29 cellular contexts compared by ENCODE assay signal in the genomic region with DNA sequence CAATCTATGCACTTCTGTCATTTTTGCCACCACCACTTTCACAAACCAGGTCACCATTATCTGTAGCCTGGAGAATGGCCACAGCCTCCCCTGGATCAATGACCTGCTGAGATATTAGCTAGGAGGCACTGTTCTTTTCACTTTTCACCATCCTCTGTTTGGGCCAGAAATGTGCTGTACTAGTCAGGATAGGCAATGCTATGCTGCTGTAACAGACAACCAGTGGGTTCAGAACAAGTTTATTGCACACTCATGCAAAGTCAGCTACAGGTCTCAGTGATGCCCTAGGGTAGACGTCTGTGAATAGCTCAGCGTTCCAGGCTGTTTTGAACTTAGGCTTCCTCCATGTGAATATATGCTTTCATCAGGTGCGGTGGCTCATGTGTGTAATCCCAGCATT.
"Had no signal": no experiment of that assay in that cellular context is flagged by ENCODE, and none has a peak within 500 bp of the region (broad histone marks: within the 10 kb centered on the region; RNA-seq: fewer than 3 reads in every experiment).

No MANE protein-coding gene starts in this region.

- DNase-seq: stimulated activated CD4-positive, alpha-beta T cell treated with anti-CD3 and anti-CD28 coated beads, Interleukin-2, amount 100 ng/mL, for 48 hours; stimulated activated CD4-positive, alpha-beta T cell treated with anti-CD3 and anti-CD28 coated beads, Interleukin-4, amount 100 ng/mL, for 1 hour; stimulated activated CD4-positive, alpha-beta T cell treated with anti-CD3 and anti-CD28 coated beads, Interleukin-4, amount 100 ng/mL, for 24 hours; stimulated activated CD4-positive, alpha-beta T cell treated with anti-CD3 and anti-CD28 coated beads, Interleukin-4, amount 100 ng/mL, for 4 hours; stimulated activated CD8-positive, alpha-beta memory T cell treated with anti-CD3 and anti-CD28 coated beads, Interleukin-4, amount 100 ng/mL, for 48 hours; stimulated activated naive B cell treated with anti-CD40 and anti-IgM and Interleukin-4, amounts not matched to agents 10 μg/mL and 1 μg/mL and 100 μg/mL, for 72 hours; stimulated activated naive CD4-positive, alpha-beta T cell; stimulated activated naive CD4-positive, alpha-beta T cell treated with Interleukin-2 at 50 U/mL for 16 hours; stimulated activated naive CD8-positive, alpha-beta T cell treated with anti-CD3 and anti-CD28 coated beads, Interleukin-15, amount 100 ng/mL, for 72 hours; stimulated activated naive CD8-positive, alpha-beta T cell treated with anti-CD3 and anti-CD28 coated beads, Interleukin-15, Interleukin-2, amounts not matched to agents 100 U/mL and 50 U/mL, for 24 hours; stomach; substantia nigra; testis; thyroid gland; tibial artery; transverse colon; trophoblast cell; upper lobe of left lung; upper lobe of right lung; uterus had no signal

- H3K9me3 Mint-ChIP-seq: stimulated activated naive CD8-positive, alpha-beta T cell treated with anti-CD3 and anti-CD28 coated beads, Interleukin-15, Interleukin-2, amounts not matched to agents 100 ng/mL and 50 ng/mL, for 24 hours; type B pancreatic cell had no signal

- H3K27ac ChIP-seq: stomach, suprapubic skin, testis, thoracic aorta, thyroid gland, tibial artery, tibial nerve, transverse colon, upper lobe of left lung, upper lobe of right lung, uterus, vagina had no signal

- H3K4me1 ChIP-seq: suprapubic skin, testis, thyroid gland, tibial artery, tibial nerve, transverse colon, upper lobe of left lung, upper lobe of right lung, uterus, vagina had no signal

- ATAC-seq: stimulated activated effector memory CD8-positive, alpha-beta T cell treated with anti-CD3 and anti-CD28 coated beads, Interleukin-12 subunit alpha, Interleukin-12 subunit beta, amount 100 ng/mL, for 72 hours; stimulated activated memory B cell treated with anti-CD40 and anti-IgM and Interleukin-4, amounts not matched to agents 10 μg/mL and 1 μg/mL and 100 μg/mL, for 72 hours; stimulated activated naive B cell treated with anti-CD40 and anti-IgM and Interleukin-4, amounts not matched to agents 10 μg/mL and 1 μg/mL and 100 μg/mL, for 72 hours; stimulated activated naive CD8-positive, alpha-beta T cell treated with anti-CD3 and anti-CD28 coated beads, Interleukin-15, amount 100 ng/mL, for 72 hours; stimulated activated naive CD8-positive, alpha-beta T cell treated with anti-CD3 and anti-CD28 coated beads, Interleukin-15, Interleukin-2, amounts not matched to agents 100 U/mL and 50 U/mL, for 24 hours; upper lobe of right lung had no signal

- H3K4me3 Mint-ChIP-seq: stimulated activated effector memory CD8-positive, alpha-beta T cell treated with anti-CD3 and anti-CD28 coated beads, Interleukin-12 subunit alpha, Interleukin-12 subunit beta, amount 100 ng/mL, for 72 hours; stimulated activated memory B cell treated with anti-CD40 and anti-IgM and Interleukin-4, amounts not matched to agents 10 μg/mL and 1 μg/mL and 100 μg/mL, for 72 hours; stimulated activated naive B cell treated with anti-CD40 and anti-IgM and Interleukin-4, amounts not matched to agents 10 μg/mL and 1 μg/mL and 100 μg/mL, for 72 hours; stimulated activated naive CD8-positive, alpha-beta T cell treated with anti-CD3 and anti-CD28 coated beads, Interleukin-15, amount 100 ng/mL, for 72 hours; stimulated activated naive CD8-positive, alpha-beta T cell treated with anti-CD3 and anti-CD28 coated beads, Interleukin-15, Interleukin-2, amounts not matched to agents 100 ng/mL and 50 ng/mL, for 24 hours; type B pancreatic cell had no signal

- H3K4me3 ChIP-seq: stomach, suprapubic skin, testis, thoracic aorta, thyroid gland, tibial artery, tibial nerve, transverse colon, upper lobe of left lung, upper lobe of right lung, uterus, vagina had no signal

- H3K27ac Mint-ChIP-seq: stimulated activated effector memory CD8-positive, alpha-beta T cell treated with anti-CD3 and anti-CD28 coated beads, Interleukin-12 subunit alpha, Interleukin-12 subunit beta, amount 100 ng/mL, for 72 hours; stimulated activated memory B cell treated with anti-CD40 and anti-IgM and Interleukin-4, amounts not matched to agents 10 μg/mL and 1 μg/mL and 100 μg/mL, for 72 hours; stimulated activated naive B cell treated with anti-CD40 and anti-IgM and Interleukin-4, amounts not matched to agents 10 μg/mL and 1 μg/mL and 100 μg/mL, for 72 hours; stimulated activated naive CD8-positive, alpha-beta T cell treated with anti-CD3 and anti-CD28 coated beads, Interleukin-15, amount 100 ng/mL, for 72 hours; stimulated activated naive CD8-positive, alpha-beta T cell treated with anti-CD3 and anti-CD28 coated beads, Interleukin-15, Interleukin-2, amounts not matched to agents 100 ng/mL and 50 ng/mL, for 24 hours; type B pancreatic cell had no signal

- H3K27me3 ChIP-seq: stomach, suprapubic skin, testis, thyroid gland, tibial artery, tibial nerve, transverse colon, upper lobe of left lung, upper lobe of right lung, uterus, vagina had no signal

- H3K4me1 Mint-ChIP-seq: stimulated activated effector memory CD8-positive, alpha-beta T cell treated with anti-CD3 and anti-CD28 coated beads, Interleukin-12 subunit alpha, Interleukin-12 subunit beta, amount 100 ng/mL, for 72 hours; stimulated activated memory B cell treated with anti-CD40 and anti-IgM and Interleukin-4, amounts not matched to agents 10 μg/mL and 1 μg/mL and 100 μg/mL, for 72 hours; stimulated activated naive B cell treated with anti-CD40 and anti-IgM and Interleukin-4, amounts not matched to agents 10 μg/mL and 1 μg/mL and 100 μg/mL, for 72 hours; stimulated activated naive CD8-positive, alpha-beta T cell treated with anti-CD3 and anti-CD28 coated beads, Interleukin-15, amount 100 ng/mL, for 72 hours had no signal

- H3K9me3 ChIP-seq: stomach, suprapubic skin, testis, thoracic aorta, thyroid gland, tibial artery, transverse colon, upper lobe of left lung, upper lobe of right lung, uterus, vagina had no signal

- H3K36me3 ChIP-seq: stomach, suprapubic skin, thoracic aorta, thyroid gland, tibial artery, tibial nerve, transverse colon, upper lobe of left lung, upper lobe of right lung, uterus, vagina had no signal

- H3K36me3 Mint-ChIP-seq: stimulated activated effector memory CD8-positive, alpha-beta T cell treated with anti-CD3 and anti-CD28 coated beads, Interleukin-12 subunit alpha, Interleukin-12 subunit beta, amount 100 ng/mL, for 72 hours; stimulated activated memory B cell treated with anti-CD40 and anti-IgM and Interleukin-4, amounts not matched to agents 10 μg/mL and 1 μg/mL and 100 μg/mL, for 72 hours; stimulated activated naive B cell treated with anti-CD40 and anti-IgM and Interleukin-4, amounts not matched to agents 10 μg/mL and 1 μg/mL and 100 μg/mL, for 72 hours; type B pancreatic cell had no signal

- H3K27me3 Mint-ChIP-seq: stimulated activated naive CD8-positive, alpha-beta T cell treated with anti-CD3 and anti-CD28 coated beads, Interleukin-15, Interleukin-2, amounts not matched to agents 100 ng/mL and 50 ng/mL, for 24 hours had no signal

- FAIRE-seq: urothelium cell line had no signal
